9 cellular contexts compared by ENCODE assay signal in the genomic region with DNA sequence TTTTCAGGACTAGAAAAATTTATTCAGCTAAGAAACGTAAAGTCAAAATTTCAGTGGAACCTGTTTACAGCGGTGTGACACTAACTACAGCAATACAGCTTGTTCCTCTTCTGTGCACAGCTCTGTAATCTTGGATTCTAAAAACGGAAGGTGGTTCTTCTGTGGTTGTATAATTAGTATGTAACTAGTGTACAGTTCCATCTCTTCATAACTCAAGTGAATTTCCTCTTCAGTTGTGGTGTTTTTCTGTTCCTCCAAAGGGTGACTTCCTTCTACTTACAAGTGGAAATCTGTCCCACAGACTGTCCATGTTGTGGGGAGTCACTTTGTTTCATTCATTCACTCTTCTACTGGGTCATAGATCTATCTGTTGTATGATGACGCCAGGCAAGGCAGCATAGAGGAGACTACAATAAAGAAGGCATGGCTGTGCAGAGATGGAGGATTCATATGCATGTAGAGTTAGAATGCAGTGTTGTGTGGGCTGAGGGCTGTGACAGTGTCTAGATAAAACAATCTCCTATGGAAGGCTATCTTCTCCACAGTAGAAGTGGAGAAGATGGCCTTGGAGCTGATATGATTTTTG. TPM values are rescaled to one million over a fixed set of nuclear protein-coding genes. Genes with fewer than 3 reads are reported as not detected.
A peak's percentile ranks its signal among the peaks of the same experiment; 100 is the strongest.
DNase-seq lines count a peak whose midpoint lies in the region; ATAC-seq and TF ChIP-seq lines count a peak whose summit lies in the region.
"Had no signal": no experiment of that assay in that cellular context is flagged by ENCODE, and none has a peak within 500 bp of the region (broad histone marks: within the 10 kb centered on the region; RNA-seq: fewer than 3 reads in every experiment).

No MANE protein-coding gene starts in this region.

- no peaks in the 10 kb centered on the region for H3K36me3 ChIP-seq in effector memory CD4-positive, alpha-beta T cell (ENCODE audit: control insufficient read depth, insufficient read depth, low read length)

- H3K27me3 ChIP-seq in effector memory CD4-positive, alpha-beta T cell (replicated peaks; ENCODE audit: control insufficient read depth, insufficient read depth, low read length, poor library complexity, severe bottlenecking), result no peaks in the 10 kb centered on the region

- no peak for TF ChIP-seq CTCF in WTC11 (IDR thresholded peaks at IDR 0.05)

- H3K27ac ChIP-seq in effector memory CD4-positive, alpha-beta T cell (ENCODE audit: insufficient read depth, low read length, poor library complexity, severe bottlenecking), result no peak overlapping the region

- CTCF ChIA-PET in WTC11 (lab: Charles Lee), result no interaction called here

- H3K36me3 Mint-ChIP-seq in WTC11, result no peaks in the 10 kb centered on the region

- H3K4me3 ChIP-seq in effector memory CD4-positive, alpha-beta T cell (ENCODE audit: insufficient read depth, low read depth, low read length, poor library complexity, severe bottlenecking), result no peak overlapping the region

- H3K9me3 Mint-ChIP-seq in WTC11, result no peaks in the 10 kb centered on the region

- H3K4me1 Mint-ChIP-seq in WTC11, result 0 out of 2 replicates have a peak, but pooled peaks cover 6% of the 10 kb centered on the region

- peak; percentile 15 for DNase-seq in germinal center (ENCODE audit: low spot score)
- no peak for DNase-seq in effector memory CD4-positive, alpha-beta T cell
- no peak for DNase-seq in activated CD4-positive, alpha-beta T cell treated with anti-CD3 and anti-CD28 coated beads, Interleukin-2, amount 50 U/mL, for 4 hours
- DNase-seq in NCI-H748 (lab: John Stamatoyannopoulos, UW; ENCODE audit: unreplicated experiment), result no peak
- no peak for DNase-seq in WTC11 (ENCODE audit: low spot score)

- H3K4me1 ChIP-seq in effector memory CD4-positive, alpha-beta T cell (ENCODE audit: control insufficient read depth, insufficient read depth, low read length, poor library complexity, severe bottlenecking), result peaks cover 6% of the 10 kb centered on the region

- peak; percentile 74 for ATAC-seq in GM18508 (IDR thresholded peaks at IDR 0.05; ENCODE audit: insufficient read depth, unreplicated experiment)
- ATAC-seq in GM21576 (IDR thresholded peaks at IDR 0.05; ENCODE audit: unreplicated experiment), result peak; percentile 83
- ATAC-seq in HG03565 (IDR thresholded peaks at IDR 0.05; ENCODE audit: unreplicated experiment), result peak; percentile 79
- no peak for ATAC-seq in WTC11
- ATAC-seq: Panc1 had no signal

- no peaks in the 10 kb centered on the region for H3K9me3 ChIP-seq in effector memory CD4-positive, alpha-beta T cell (ENCODE audit: control insufficient read depth, low read length)

- H3K27me3 Mint-ChIP-seq in WTC11 (ENCODE audit: low read depth), result no peaks in the 10 kb centered on the region

- POLR2A ChIA-PET in WTC11 (lab: Charles Lee), result no interaction called here

- H3K4me3 Mint-ChIP-seq in WTC11, result no peak overlapping the region

- no peak overlapping the region for H3K27ac Mint-ChIP-seq in WTC11

TF ChIP-seq in WTC11, 78 proteins besides CTCF, POLR2A, EP300 and RAD21:
- TF ChIP-seq KAT7 (CRISPR knock-in tag; IDR thresholded peaks at IDR 0.05; ENCODE audit: borderline replicate concordance), result no peak
- TF ChIP-seq, protein P1, sequence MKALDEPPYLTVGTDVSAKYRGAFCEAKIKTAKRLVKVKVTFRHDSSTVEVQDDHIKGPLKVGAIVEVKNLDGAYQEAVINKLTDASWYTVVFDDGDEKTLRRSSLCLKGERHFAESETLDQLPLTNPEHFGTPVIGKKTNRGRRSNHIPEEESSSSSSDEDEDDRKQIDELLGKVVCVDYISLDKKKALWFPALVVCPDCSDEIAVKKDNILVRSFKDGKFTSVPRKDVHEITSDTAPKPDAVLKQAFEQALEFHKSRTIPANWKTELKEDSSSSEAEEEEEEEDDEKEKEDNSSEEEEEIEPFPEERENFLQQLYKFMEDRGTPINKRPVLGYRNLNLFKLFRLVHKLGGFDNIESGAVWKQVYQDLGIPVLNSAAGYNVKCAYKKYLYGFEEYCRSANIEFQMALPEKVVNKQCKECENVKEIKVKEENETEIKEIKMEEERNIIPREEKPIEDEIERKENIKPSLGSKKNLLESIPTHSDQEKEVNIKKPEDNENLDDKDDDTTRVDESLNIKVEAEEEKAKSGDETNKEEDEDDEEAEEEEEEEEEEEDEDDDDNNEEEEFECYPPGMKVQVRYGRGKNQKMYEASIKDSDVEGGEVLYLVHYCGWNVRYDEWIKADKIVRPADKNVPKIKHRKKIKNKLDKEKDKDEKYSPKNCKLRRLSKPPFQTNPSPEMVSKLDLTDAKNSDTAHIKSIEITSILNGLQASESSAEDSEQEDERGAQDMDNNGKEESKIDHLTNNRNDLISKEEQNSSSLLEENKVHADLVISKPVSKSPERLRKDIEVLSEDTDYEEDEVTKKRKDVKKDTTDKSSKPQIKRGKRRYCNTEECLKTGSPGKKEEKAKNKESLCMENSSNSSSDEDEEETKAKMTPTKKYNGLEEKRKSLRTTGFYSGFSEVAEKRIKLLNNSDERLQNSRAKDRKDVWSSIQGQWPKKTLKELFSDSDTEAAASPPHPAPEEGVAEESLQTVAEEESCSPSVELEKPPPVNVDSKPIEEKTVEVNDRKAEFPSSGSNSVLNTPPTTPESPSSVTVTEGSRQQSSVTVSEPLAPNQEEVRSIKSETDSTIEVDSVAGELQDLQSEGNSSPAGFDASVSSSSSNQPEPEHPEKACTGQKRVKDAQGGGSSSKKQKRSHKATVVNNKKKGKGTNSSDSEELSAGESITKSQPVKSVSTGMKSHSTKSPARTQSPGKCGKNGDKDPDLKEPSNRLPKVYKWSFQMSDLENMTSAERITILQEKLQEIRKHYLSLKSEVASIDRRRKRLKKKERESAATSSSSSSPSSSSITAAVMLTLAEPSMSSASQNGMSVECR (CRISPR knock-in tag; IDR thresholded peaks at IDR 0.05; ENCODE audit: borderline replicate concordance), result no peak
- TF ChIP-seq, protein P2, sequence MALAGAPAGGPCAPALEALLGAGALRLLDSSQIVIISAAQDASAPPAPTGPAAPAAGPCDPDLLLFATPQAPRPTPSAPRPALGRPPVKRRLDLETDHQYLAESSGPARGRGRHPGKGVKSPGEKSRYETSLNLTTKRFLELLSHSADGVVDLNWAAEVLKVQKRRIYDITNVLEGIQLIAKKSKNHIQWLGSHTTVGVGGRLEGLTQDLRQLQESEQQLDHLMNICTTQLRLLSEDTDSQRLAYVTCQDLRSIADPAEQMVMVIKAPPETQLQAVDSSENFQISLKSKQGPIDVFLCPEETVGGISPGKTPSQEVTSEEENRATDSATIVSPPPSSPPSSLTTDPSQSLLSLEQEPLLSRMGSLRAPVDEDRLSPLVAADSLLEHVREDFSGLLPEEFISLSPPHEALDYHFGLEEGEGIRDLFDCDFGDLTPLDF (CRISPR knock-in tag; IDR thresholded peaks at IDR 0.05), result no peak

RNA-seq across cellular contexts. Expression of a gene that starts 5.4 kb away (rescaled TPM):
- total RNA-seq in WTC11 (2021), result 0.07 TPM in 1 of 3 replicates, not detected in the others
